In genomic region chr5:55577353-55578060, GRCh38 we compare ENCODE assay signal across 11 cellular contexts. TPM values are rescaled to one million over a fixed set of nuclear protein-coding genes. Genes with fewer than 3 reads are reported as not detected.
DNase-seq lines count a peak whose midpoint lies in the region; ATAC-seq, FAIRE-seq and TF ChIP-seq lines count a peak whose summit lies in the region.
"Had no signal": no experiment of that assay in that cellular context is flagged by ENCODE, and none has a peak within 500 bp of the region (broad histone marks: within the 10 kb centered on the region; RNA-seq: fewer than 3 reads in every experiment).

No MANE protein-coding gene starts in this region.

- no peak overlapping the region for H3K4me3 ChIP-seq in astrocyte of the cerebellum (ENCODE audit: low read depth, low read length)

- intact Hi-C loops in left cardiac atrium (cut with DNase I): no loop called here

- ATAC-seq in left cardiac atrium: peak; percentile 92 to 94
- no peak for ATAC-seq in HG03460 (IDR thresholded peaks at IDR 0.05; ENCODE audit: unreplicated experiment)
- ATAC-seq in HG03196 (IDR thresholded peaks at IDR 0.05; ENCODE audit: unreplicated experiment): no peak

- DNase-seq in GM12892 (ENCODE audit: insufficient read length): no peak
- DNase-seq in astrocyte of the cerebellum (ENCODE audit: low read depth): peak; percentile 48
- peak; percentile 52 for DNase-seq in left cardiac atrium
- peak; percentile 50 for DNase-seq in putamen (ENCODE audit: low spot score)
- DNase-seq in NCI-H82 treated with DMSO at 0.1 percent for 48 hours (lab: John Stamatoyannopoulos, UW; ENCODE audit: unreplicated experiment): no peak
- no peak for DNase-seq in T-helper 9 cell
- DNase-seq: activated CD4-positive, alpha-beta T cell treated with anti-CD3 and anti-CD28 coated beads, Interleukin-2, amount 50 U/mL, for 1 hour; COR-L47; OCI-M1 had no signal

- in situ Hi-C loops in astrocyte of the cerebellum (cut with HindIII; ENCODE audit: low sequenced_read_pairs): loop anchor here (5.0 kb wide), 1 partner anchor 50 kb away; no protein-coding TSS in a partner anchor

- peak; percentile 14 for FAIRE-seq in GM12892 (lab: Jason Lieb, UNC)

- no peak for TF ChIP-seq POLR2A in GM12892 (IDR thresholded peaks at IDR 0.05; ENCODE audit: low read depth, low read length)

- TF ChIP-seq CTCF in astrocyte of the cerebellum (IDR thresholded peaks at IDR 0.05; ENCODE audit: low read depth, low read length, missing control alignments): no peak

RNA-seq across cellular contexts. Expression of gene PLPP1, which starts 42.7 kb away (rescaled TPM):
- 2.1 TPM for polyA plus RNA-seq in GM12892 (2012; ENCODE audit: missing spikeins)
- total RNA-seq in left cardiac atrium: 10 to 100 TPM; 56.8 to 87.8 TPM

Comparison
In these comparisons a context has a peak if more than half of its experiments do, and no peak if none do; other contexts are left out.
1. DNase-seq: peak in astrocyte of the cerebellum (single experiment), left cardiac atrium (single experiment) and putamen (single experiment); none in GM12892 (single experiment), NCI-H82 treated with DMSO at 0.1 percent for 48 hours (single experiment) and T-helper 9 cell (single experiment).
2. ATAC-seq: peak in left cardiac atrium (2 of 2); none in HG03460 (single experiment) and HG03196 (single experiment).